Comparison of ENCODE assay signal across 23 cellular contexts in genomic region chr6:1135726-1136414, GRCh38.
A peak's percentile ranks its signal among the peaks of the same experiment; 100 is the strongest.
DNase-seq lines count a peak whose midpoint lies in the region; ATAC-seq, FAIRE-seq and TF ChIP-seq lines count a peak whose summit lies in the region.
"Had no signal": no experiment of that assay in that cellular context is flagged by ENCODE, and none has a peak within 500 bp of the region (broad histone marks: within the 10 kb centered on the region; RNA-seq: fewer than 3 reads in every experiment).

No MANE protein-coding gene starts in this region.

- H3K27ac Mint-ChIP-seq in activated T-helper 17 cell treated with anti-CD3 and anti-CD28 coated beads, Interleukin-2, amount 50 U/mL, for 72 hours, result no peak overlapping the region
- H3K27ac Mint-ChIP-seq: activated naive CD4-positive, alpha-beta T cell treated with anti-CD3 and anti-CD28 coated beads, Interleukin-2, amount 10 ng/mL, durations not matched to agents 7 days and 5 days; CD14-positive monocyte; stimulated activated naive B cell treated with anti-CD40 and anti-IgM and Interleukin-4, amounts not matched to agents 10 μg/mL and 1 μg/mL and 100 μg/mL, for 72 hours; type B pancreatic cell had no signal

- H3K79me2 ChIP-seq in HepG2 (ENCODE audit: insufficient read depth, low read length) (no peaks in the 10 kb centered on the region), neural cell (replicated peaks; ENCODE audit: insufficient read depth, low read length) (no peaks in the 10 kb centered on the region)

- no peak for FAIRE-seq in HepG2 (lab: Jason Lieb, UNC)
- FAIRE-seq: A549, GM12892, TTC549 had no signal

- no peak overlapping the region for H3K4me3 Mint-ChIP-seq in activated T-helper 17 cell treated with anti-CD3 and anti-CD28 coated beads, Interleukin-2, amount 50 U/mL, for 72 hours
- H3K4me3 Mint-ChIP-seq: activated naive CD4-positive, alpha-beta T cell treated with anti-CD3 and anti-CD28 coated beads, Interleukin-2, amount 10 ng/mL, durations not matched to agents 7 days and 5 days; CD14-positive monocyte; neural crest cell; stimulated activated naive B cell treated with anti-CD40 and anti-IgM and Interleukin-4, amounts not matched to agents 10 μg/mL and 1 μg/mL and 100 μg/mL, for 72 hours; type B pancreatic cell had no signal

- H2AFZ ChIP-seq in HepG2 (ENCODE audit: low read length) (no peak overlapping the region), neural cell (ENCODE audit: low read depth, low read length) (no peak overlapping the region)

- H3F3A ChIP-seq in neural cell (ENCODE audit: insufficient read depth, low read length, poor library complexity, severe bottlenecking), result no peaks in the 10 kb centered on the region

- no TSS peak for BruUV-seq in HepG2 (replicated peaks; lab: Mats Ljungman, UMichigan)

- H3K36me3 ChIP-seq in liver (ENCODE audit: control insufficient read depth in 4 of 4, insufficient read depth in 3 of 4, low read depth in 1 of 4, low read length in 3 of 4) (no peaks in the 10 kb centered on the region), HepG2 (replicated peaks in 1 of 2; ENCODE audit: control insufficient read depth in 1 of 2, insufficient read depth in 2 of 2, low read length in 2 of 2) (no peaks in the 10 kb centered on the region), esophagus muscularis mucosa (no peaks in the 10 kb centered on the region), neural cell (ENCODE audit: insufficient read depth, low read length) (no peaks in the 10 kb centered on the region), vagina (no peaks in the 10 kb centered on the region)
- H3K36me3 ChIP-seq: heart right ventricle had no signal

- H3K27me3 Mint-ChIP-seq in activated T-helper 17 cell treated with anti-CD3 and anti-CD28 coated beads, Interleukin-2, amount 50 U/mL, for 72 hours, result peaks cover 15% of the 10 kb centered on the region
- H3K27me3 Mint-ChIP-seq: activated naive CD4-positive, alpha-beta T cell treated with anti-CD3 and anti-CD28 coated beads, Interleukin-2, amount 10 ng/mL, durations not matched to agents 7 days and 5 days; type B pancreatic cell had no signal

- no peaks in the 10 kb centered on the region for H3K36me3 Mint-ChIP-seq in activated T-helper 17 cell treated with anti-CD3 and anti-CD28 coated beads, Interleukin-2, amount 50 U/mL, for 72 hours (ENCODE audit: low read depth)
- H3K36me3 Mint-ChIP-seq: activated naive CD4-positive, alpha-beta T cell treated with anti-CD3 and anti-CD28 coated beads, Interleukin-2, amount 10 ng/mL, durations not matched to agents 7 days and 5 days; CD14-positive monocyte; stimulated activated naive B cell treated with anti-CD40 and anti-IgM and Interleukin-4, amounts not matched to agents 10 μg/mL and 1 μg/mL and 100 μg/mL, for 72 hours; type B pancreatic cell had no signal

- ATAC-seq in HepG2, result no peak
- no peak for ATAC-seq in HG02759 (IDR thresholded peaks at IDR 0.05; ENCODE audit: unreplicated experiment)
- no peak for ATAC-seq in activated T-helper 17 cell treated with anti-CD3 and anti-CD28 coated beads, Interleukin-2, amount 50 U/mL, for 72 hours (replicated peaks)
- ATAC-seq: A549; stimulated activated naive B cell treated with anti-CD40 and anti-IgM and Interleukin-4, amounts not matched to agents 10 μg/mL and 1 μg/mL and 100 μg/mL, for 72 hours had no signal

- TF ChIP-seq RAD21 in liver (IDR thresholded peaks at IDR 0.05) (no peak), HepG2 (CRISPR knock-in tag; IDR thresholded peaks at IDR 0.05) (no peak), neural cell (conservative IDR thresholded peaks at IDR 0.05) (no peak)

- no peaks in the 10 kb centered on the region for H3K9me3 ChIP-seq in liver (ENCODE audit: control insufficient read depth in 4 of 4, low read length in 3 of 4)
- peaks cover 6% of the 10 kb centered on the region for H3K9me3 ChIP-seq in HepG2 (ENCODE audit: low read length)
- peaks cover 0 to 5% (median 0%) of the 10 kb centered on the region in 4 donors for H3K9me3 ChIP-seq in esophagus muscularis mucosa
- no peaks in the 10 kb centered on the region for H3K9me3 ChIP-seq in neural cell (ENCODE audit: low read length)
- H3K9me3 ChIP-seq in vagina, result no peaks in the 10 kb centered on the region
- H3K9me3 ChIP-seq: A549 had no signal

- CTCF ChIA-PET in HepG2 (lab: Yijun Ruan, JAX; ENCODE audit: low intra/inter-chr PET ratio, low total read pairs), result no interaction called here

- no peaks in the 10 kb centered on the region for H3K9me3 Mint-ChIP-seq in activated T-helper 17 cell treated with anti-CD3 and anti-CD28 coated beads, Interleukin-2, amount 50 U/mL, for 72 hours
- H3K9me3 Mint-ChIP-seq: activated naive CD4-positive, alpha-beta T cell treated with anti-CD3 and anti-CD28 coated beads, Interleukin-2, amount 10 ng/mL, durations not matched to agents 7 days and 5 days; type B pancreatic cell had no signal

- DNase-seq in HepG2 (ENCODE audit: low spot score) (no peak), esophagus muscularis mucosa (ENCODE audit: extremely low spot score) (peak; percentile 80), vagina (ENCODE audit: extremely low spot score in 2 of 2) (no peak), activated T-cell treated with anti-CD3 and anti-CD28 coated beads for 4 hours (no peak)
- DNase-seq: activated CD4-positive, alpha-beta T cell treated with anti-CD3 and anti-CD28 coated beads, Interleukin-2, amount 50 U/mL, for 4 hours; activated naive CD4-positive, alpha-beta T cell treated with anti-CD3 and anti-CD28 coated beads, Interleukin-2, amount 10 ng/mL, durations not matched to agents 7 days and 5 days; cortex of kidney; erythroblast; GF-D8; Kasumi-1; NCI-H1694 treated with DMSO at 0.1 percent for 48 hours; stimulated activated naive B cell treated with anti-CD40 and anti-IgM and Interleukin-4, amounts not matched to agents 10 μg/mL and 1 μg/mL and 100 μg/mL, for 72 hours had no signal

- H3K4me1 Mint-ChIP-seq in activated T-helper 17 cell treated with anti-CD3 and anti-CD28 coated beads, Interleukin-2, amount 50 U/mL, for 72 hours, result no peaks in the 10 kb centered on the region
- H3K4me1 Mint-ChIP-seq: activated naive CD4-positive, alpha-beta T cell treated with anti-CD3 and anti-CD28 coated beads, Interleukin-2, amount 10 ng/mL, durations not matched to agents 7 days and 5 days; CD14-positive monocyte; neural crest cell; stimulated activated naive B cell treated with anti-CD40 and anti-IgM and Interleukin-4, amounts not matched to agents 10 μg/mL and 1 μg/mL and 100 μg/mL, for 72 hours had no signal

- H3K4me2 ChIP-seq in HepG2 (ENCODE audit: low read depth, low read length), result no peak overlapping the region
- no peak overlapping the region for H3K4me2 ChIP-seq in neural cell (ENCODE audit: low read length)
- H3K4me2 ChIP-seq: A549 had no signal

- TF ChIP-seq CTCF in liver (IDR thresholded peaks at IDR 0.05; ENCODE audit: low read depth, low read length, missing input control) (no peak), HepG2 (CRISPR knock-in tag; IDR thresholded peaks at IDR 0.05) (no peak), esophagus muscularis mucosa (IDR thresholded peaks at IDR 0.05) (no peak), neural cell (IDR thresholded peaks at IDR 0.05; ENCODE audit: poor library complexity, severe bottlenecking) (no peak), vagina (IDR thresholded peaks at IDR 0.05) (no peak)

- no peak for TF ChIP-seq POLR2A in HepG2 (IDR thresholded peaks at IDR 0.05; ENCODE audit: insufficient read depth in 1 of 2, low read depth in 2 of 2, low read length in 2 of 2)
- no peak for TF ChIP-seq POLR2A in esophagus muscularis mucosa (IDR thresholded peaks at IDR 0.05; ENCODE audit: low read depth)
- TF ChIP-seq POLR2A in vagina (IDR thresholded peaks at IDR 0.05), result no peak

- POLR2A ChIA-PET in HepG2 (lab: Yijun Ruan, JAX), result no interaction called here

- H3K4me3 ChIP-seq in liver (ENCODE audit: low read depth in 1 of 3, low read length in 3 of 3) (no peak overlapping the region), HepG2 (replicated peaks in 1 of 3; ENCODE audit: insufficient read depth in 1 of 3, low read depth in 2 of 3, low read length in 3 of 3) (no peak overlapping the region), esophagus muscularis mucosa (peak overlapping the region in 1 of 4 donors; percentile 2), neural cell (ENCODE audit: low read length) (peak overlapping the region; percentile 16), vagina (no peak overlapping the region)
- H3K4me3 ChIP-seq: A549 had no signal

- H3K27ac ChIP-seq in liver (ENCODE audit: low read depth in 1 of 2, low read length in 2 of 2), result peak overlapping the region; percentile 67 to 72
- no peak overlapping the region for H3K27ac ChIP-seq in HepG2 (ENCODE audit: extremely low read length, insufficient read depth, low read length)
- H3K27ac ChIP-seq in esophagus muscularis mucosa (replicated peaks in 1 of 4), result peak overlapping the region; percentile 50 to 73 (median 63)
- H3K27ac ChIP-seq in neural cell (ENCODE audit: low read length), result no peak overlapping the region
- H3K27ac ChIP-seq in vagina, result peak overlapping the region; percentile 5
- H3K27ac ChIP-seq: A549, heart right ventricle had no signal

- in situ Hi-C loops in HepG2 (cut with HindIII; ENCODE audit: extremely low pct_ligation_motif_present, low pct_unique_long_range_greater_than_20kb), result no loop called here

- TF ChIP-seq EP300 in HepG2 (IDR thresholded peaks at IDR 0.05; ENCODE audit: low read depth in 2 of 2, low read length in 2 of 2) (no peak), HepG2 (CRISPR knock-in tag; IDR thresholded peaks at IDR 0.05; ENCODE audit: borderline replicate concordance) (no peak), esophagus muscularis mucosa (IDR thresholded peaks at IDR 0.05) (no peak), neural cell (conservative IDR thresholded peaks at IDR 0.05; ENCODE audit: poor library complexity, severe bottlenecking) (no peak)

- H4K20me1 ChIP-seq in HepG2 (ENCODE audit: insufficient read depth, low read length) (no peaks in the 10 kb centered on the region), neural cell (ENCODE audit: insufficient read depth) (no peaks in the 10 kb centered on the region)

- peak overlapping the region in 1 of 2 donors; percentile 51 for H3K9ac ChIP-seq in liver (ENCODE audit: low read depth in 1 of 2, low read length in 2 of 2)
- H3K9ac ChIP-seq in HepG2 (ENCODE audit: insufficient read depth, low read depth, low read length), result no peak overlapping the region
- H3K9ac ChIP-seq in neural cell (ENCODE audit: low read length), result no peak overlapping the region

- H3K4me1 ChIP-seq in liver (ENCODE audit: control insufficient read depth in 4 of 4, insufficient read depth in 4 of 4, low read length in 3 of 4) (peaks cover 0 to 12% (median 9%) of the 10 kb centered on the region in 4 donors), HepG2 (ENCODE audit: insufficient read depth, low read length) (peaks cover 25% of the 10 kb centered on the region), esophagus muscularis mucosa (peaks cover 0 to 28% (median 26%) of the 10 kb centered on the region in 4 donors), vagina (peaks cover 6% of the 10 kb centered on the region)
- H3K4me1 ChIP-seq: A549 had no signal

- 45% methylated on average over 7 of the region's 7 CpGs for WGBS in liver
- WGBS in HepG2 (ENCODE audit: low lambda C conversion rate), result 75% methylated on average over 7 of the region's 7 CpGs
- WGBS in esophagus muscularis mucosa, result 57% methylated on average over 6 of the region's 7 CpGs

- H3K9me2 ChIP-seq in neural cell (ENCODE audit: insufficient read depth, low read length), result no peaks in the 10 kb centered on the region

- no peaks in the 10 kb centered on the region for H3K27me3 ChIP-seq in liver (ENCODE audit: control insufficient read depth in 4 of 4, insufficient read depth in 4 of 4, low read length in 3 of 4)
- no peaks in the 10 kb centered on the region for H3K27me3 ChIP-seq in HepG2 (ENCODE audit: control insufficient read depth in 1 of 2, insufficient read depth in 2 of 2, low read length in 2 of 2)
- no peaks in the 10 kb centered on the region for H3K27me3 ChIP-seq in esophagus muscularis mucosa
- no peaks in the 10 kb centered on the region for H3K27me3 ChIP-seq in neural cell (ENCODE audit: insufficient read depth, low read depth, low read length)
- H3K27me3 ChIP-seq in vagina, result no peaks in the 10 kb centered on the region

- intact Hi-C loops in HepG2 (cut with micrococcal nuclease; ENCODE audit: unreplicated experiment), result no loop called here
- intact Hi-C loops in esophagus muscularis mucosa (cut with DNase I), result no loop called here
- intact Hi-C loops in vagina (cut with DNase I), result no loop called here

Comparison
In these comparisons a context has a peak if more than half of its experiments do, and no peak if none do; other contexts are left out.
1. H3K27ac ChIP-seq: peak in liver (2 of 2), esophagus muscularis mucosa (4 of 4) and vagina (single experiment); none in HepG2 (single experiment) and neural cell (single experiment).